20 cellular contexts compared by ENCODE assay signal in the genomic region with DNA sequence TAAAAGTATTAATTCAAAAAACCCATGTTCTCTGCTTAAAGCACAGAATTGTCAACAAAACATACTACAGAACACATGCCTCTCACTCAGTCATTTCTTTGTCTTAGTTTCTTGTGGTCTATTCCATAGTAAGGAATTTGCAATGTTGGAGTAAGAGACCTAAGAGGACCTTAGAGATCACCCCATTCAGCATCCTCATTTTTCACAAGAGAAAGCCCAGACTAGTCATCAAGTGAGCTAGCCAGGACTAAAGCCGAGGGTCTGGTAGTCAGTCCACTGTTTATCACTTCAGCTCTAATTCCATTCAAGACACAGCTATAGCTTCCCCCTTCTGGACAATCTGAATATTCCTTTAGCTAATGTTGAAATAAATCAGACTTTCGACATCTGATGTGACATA.
"Had no signal": no experiment of that assay in that cellular context is flagged by ENCODE, and none has a peak within 500 bp of the region (broad histone marks: within the 10 kb centered on the region; RNA-seq: fewer than 3 reads in every experiment).

No MANE protein-coding gene starts in this region.

- H3K27ac ChIP-seq: coronary artery, ovary, right lobe of liver, transverse colon, vagina had no signal

- DNase-seq: activated CD4-positive, alpha-beta T cell treated with anti-CD3 and anti-CD28 coated beads, Interleukin-2, amount 10 ng/mL, durations not matched to agents 7 days and 5 days; activated CD8-positive, alpha-beta memory T cell treated with anti-CD3 and anti-CD28 coated beads, Interleukin-2, amount 50 U/mL, for 4 hours; activated naive CD4-positive, alpha-beta T cell treated with anti-CD3 and anti-CD28 coated beads for 36 hours; activated T-cell treated with anti-CD3 and anti-CD28 coated beads, Interleukin-2, amount 50 U/mL, for 4 hours; erythroblast; head of caudate nucleus; ovary; right lobe of liver; small intestine; stimulated activated CD4-positive, alpha-beta T cell treated with anti-CD3 and anti-CD28 coated beads, Interleukin-15, amount 100 ng/mL, for 24 hours; stimulated activated CD4-positive, alpha-beta T cell treated with anti-CD3 and anti-CD28 coated beads, Interleukin-2, amount 100 ng/mL, for 48 hours; T-helper 9 cell; transverse colon had no signal

- H3K4me3 Mint-ChIP-seq: activated CD4-positive, alpha-beta T cell treated with anti-CD3 and anti-CD28 coated beads, Interleukin-2, amount 10 ng/mL, durations not matched to agents 7 days and 5 days; activated naive CD4-positive, alpha-beta T cell treated with anti-CD3 and anti-CD28 coated beads for 36 hours; activated T-cell treated with anti-CD3 and anti-CD28 coated beads, Interleukin-2, amount 50 U/mL, for 4 hours; brain; central memory CD8-positive, alpha-beta T cell; stimulated activated naive CD8-positive, alpha-beta T cell treated with anti-CD3 and anti-CD28 coated beads, Interleukin-15, Interleukin-2, amounts not matched to agents 100 ng/mL and 50 ng/mL, for 24 hours had no signal

- H3K27me3 Mint-ChIP-seq: activated CD4-positive, alpha-beta T cell treated with anti-CD3 and anti-CD28 coated beads, Interleukin-2, amount 10 ng/mL, durations not matched to agents 7 days and 5 days; brain; central memory CD8-positive, alpha-beta T cell; stimulated activated naive CD8-positive, alpha-beta T cell treated with anti-CD3 and anti-CD28 coated beads, Interleukin-15, Interleukin-2, amounts not matched to agents 100 ng/mL and 50 ng/mL, for 24 hours had no signal

- H3K36me3 Mint-ChIP-seq: brain had no signal

- H3K9me3 Mint-ChIP-seq: activated naive CD4-positive, alpha-beta T cell treated with anti-CD3 and anti-CD28 coated beads for 36 hours; activated T-cell treated with anti-CD3 and anti-CD28 coated beads, Interleukin-2, amount 50 U/mL, for 4 hours; central memory CD8-positive, alpha-beta T cell; stimulated activated naive CD8-positive, alpha-beta T cell treated with anti-CD3 and anti-CD28 coated beads, Interleukin-15, Interleukin-2, amounts not matched to agents 100 ng/mL and 50 ng/mL, for 24 hours had no signal

- H3K27me3 ChIP-seq: ovary, right lobe of liver, transverse colon, vagina had no signal

- ATAC-seq: activated CD4-positive, CD25-positive, alpha-beta regulatory T cell treated with anti-CD3 and anti-CD28 coated beads, Interleukin-2, amount 50 U/mL, for 24 hours; activated T-cell treated with anti-CD3 and anti-CD28 coated beads, Interleukin-2, amount 50 U/mL, for 4 hours; left lobe of liver; right lobe of liver had no signal

- H3K36me3 ChIP-seq: ovary, right lobe of liver, transverse colon, vagina had no signal

- H3K27ac Mint-ChIP-seq: activated CD4-positive, alpha-beta T cell treated with anti-CD3 and anti-CD28 coated beads, Interleukin-2, amount 10 ng/mL, durations not matched to agents 7 days and 5 days; activated naive CD4-positive, alpha-beta T cell treated with anti-CD3 and anti-CD28 coated beads for 36 hours; brain; stimulated activated naive CD8-positive, alpha-beta T cell treated with anti-CD3 and anti-CD28 coated beads, Interleukin-15, Interleukin-2, amounts not matched to agents 100 ng/mL and 50 ng/mL, for 24 hours had no signal

- H3K4me1 ChIP-seq: right lobe of liver, transverse colon, vagina had no signal

- H3K4me1 Mint-ChIP-seq: brain; central memory CD8-positive, alpha-beta T cell had no signal

- H3K4me3 ChIP-seq: coronary artery, ovary, right lobe of liver, transverse colon, vagina had no signal
